In the genomic region with DNA sequence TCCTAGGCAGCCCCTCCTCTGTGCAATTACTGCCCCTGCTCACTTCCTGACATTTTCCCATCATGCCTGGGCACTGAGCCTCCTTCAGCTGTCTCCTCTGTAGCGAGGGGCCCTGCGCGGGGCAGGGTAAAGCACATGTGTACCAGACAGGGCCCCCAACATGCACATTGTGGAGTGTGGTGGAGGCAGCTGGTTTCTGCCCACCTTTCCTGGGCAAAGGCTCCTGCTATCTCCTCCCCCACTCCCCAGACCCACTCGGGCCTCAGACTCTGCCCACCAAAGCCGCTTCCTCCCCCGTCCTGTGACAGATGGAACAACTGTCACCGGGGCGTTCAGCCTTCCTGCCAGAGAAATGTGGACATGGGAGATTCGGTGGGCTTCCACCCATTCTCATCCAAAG, we compare ENCODE assay signal across 15 cellular contexts. TPM values are rescaled to one million over a fixed set of nuclear protein-coding genes. Genes with fewer than 3 reads are reported as not detected.
A peak's percentile ranks its signal among the peaks of the same experiment; 100 is the strongest.
DNase-seq lines count a peak whose midpoint lies in the region; ATAC-seq and TF ChIP-seq lines count a peak whose summit lies in the region.
"Had no signal": no experiment of that assay in that cellular context is flagged by ENCODE, and none has a peak within 500 bp of the region (broad histone marks: within the 10 kb centered on the region; RNA-seq: fewer than 3 reads in every experiment).

No MANE protein-coding gene starts in this region.

- TF ChIP-seq CTCF in MM.1S (IDR thresholded peaks at IDR 0.05; ENCODE audit: low read length) (no peak), prostate gland (IDR thresholded peaks at IDR 0.05) (no peak)

- H3K27ac ChIP-seq in MM.1S (ENCODE audit: low read length) (peak overlapping the region; percentile 44; the same call in 1 of the 2 replicates), prostate gland (no peak overlapping the region)

- H3K36me3 ChIP-seq in MM.1S (replicated peaks; ENCODE audit: insufficient read depth, low read length) (no peaks in the 10 kb centered on the region), prostate gland (peaks cover 2 to 9% of the 10 kb centered on the region in 2 donors)

- CTCF ChIA-PET in activated naive CD4-positive, alpha-beta T cell treated with anti-CD3 and anti-CD28 coated beads for 36 hours (lab: Charles Lee), result no interaction called here

- H3F3A ChIP-seq in MM.1S (ENCODE audit: insufficient read depth, low read length), result no peaks in the 10 kb centered on the region

- WGBS in prostate gland, result 66% methylated on average over 9 of the region's 9 CpGs

- peaks cover 12% of the 10 kb centered on the region for H3K36me3 Mint-ChIP-seq in activated naive CD4-positive, alpha-beta T cell treated with anti-CD3 and anti-CD28 coated beads for 36 hours (ENCODE audit: low read depth)
- peaks cover 14% of the 10 kb centered on the region for H3K36me3 Mint-ChIP-seq in activated naive CD8-positive, alpha-beta T cell treated with anti-CD3 and anti-CD28 coated beads, Interleukin-2, amount 10 ng/mL, durations not matched to agents 7 days and 5 days
- peaks cover 15% of the 10 kb centered on the region for H3K36me3 Mint-ChIP-seq in stimulated activated memory B cell treated with anti-CD40 and anti-IgM and Interleukin-4, amounts not matched to agents 10 μg/mL and 1 μg/mL and 100 μg/mL, for 72 hours

- peak; percentile 4 for ATAC-seq in activated naive CD8-positive, alpha-beta T cell treated with anti-CD3 and anti-CD28 coated beads, Interleukin-2, amount 10 ng/mL, durations not matched to agents 7 days and 5 days (ENCODE audit: low read depth)
- ATAC-seq in stimulated activated memory B cell treated with anti-CD40 and anti-IgM and Interleukin-4, amounts not matched to agents 10 μg/mL and 1 μg/mL and 100 μg/mL, for 72 hours, result no peak
- ATAC-seq: activated CD4-positive, CD25-positive, alpha-beta regulatory T cell treated with anti-CD3 and anti-CD28 coated beads, Interleukin-2, amount 50 U/mL, for 24 hours; gastrocnemius medialis had no signal

- peak overlapping the region; percentile 66 for H3K27ac Mint-ChIP-seq in activated naive CD4-positive, alpha-beta T cell treated with anti-CD3 and anti-CD28 coated beads for 36 hours
- peak overlapping the region; percentile 94 for H3K27ac Mint-ChIP-seq in activated naive CD8-positive, alpha-beta T cell treated with anti-CD3 and anti-CD28 coated beads, Interleukin-2, amount 10 ng/mL, durations not matched to agents 7 days and 5 days
- peak overlapping the region; percentile 53 for H3K27ac Mint-ChIP-seq in stimulated activated memory B cell treated with anti-CD40 and anti-IgM and Interleukin-4, amounts not matched to agents 10 μg/mL and 1 μg/mL and 100 μg/mL, for 72 hours

- H2AFZ ChIP-seq in MM.1S (ENCODE audit: low read length), result no peak overlapping the region

- H3K27me3 Mint-ChIP-seq in activated naive CD4-positive, alpha-beta T cell treated with anti-CD3 and anti-CD28 coated beads for 36 hours (ENCODE audit: low read depth), result no peaks in the 10 kb centered on the region
- H3K27me3 Mint-ChIP-seq in activated naive CD8-positive, alpha-beta T cell treated with anti-CD3 and anti-CD28 coated beads, Interleukin-2, amount 10 ng/mL, durations not matched to agents 7 days and 5 days, result no peaks in the 10 kb centered on the region
- no peaks in the 10 kb centered on the region for H3K27me3 Mint-ChIP-seq in stimulated activated memory B cell treated with anti-CD40 and anti-IgM and Interleukin-4, amounts not matched to agents 10 μg/mL and 1 μg/mL and 100 μg/mL, for 72 hours

- H3K4me3 ChIP-seq in MM.1S (ENCODE audit: low read length) (no peak overlapping the region), prostate gland (no peak overlapping the region)
- H3K4me3 ChIP-seq: gastrocnemius medialis had no signal

- H3K9ac ChIP-seq in MM.1S (ENCODE audit: low read length), result no peak overlapping the region
- H3K9ac ChIP-seq: SK-N-SH had no signal

- H3K9me3 ChIP-seq in MM.1S (replicated peaks; ENCODE audit: insufficient read depth, low read length) (no peaks in the 10 kb centered on the region), prostate gland (no peaks in the 10 kb centered on the region)
- H3K9me3 ChIP-seq: gastrocnemius medialis, SK-N-SH had no signal

- peaks cover 21% of the 10 kb centered on the region for H3K4me1 ChIP-seq in MM.1S (ENCODE audit: low read length)
- peaks cover 4% of the 10 kb centered on the region for H3K4me1 ChIP-seq in prostate gland (replicated peaks)

- H3K4me2 ChIP-seq in MM.1S (ENCODE audit: low read depth, low read length), result no peak overlapping the region
- H3K4me2 ChIP-seq: SK-N-SH had no signal

- no peaks in the 10 kb centered on the region for H4K20me1 ChIP-seq in MM.1S (ENCODE audit: insufficient read depth, low read length)

- no peaks in the 10 kb centered on the region for H3K9me2 ChIP-seq in MM.1S (replicated peaks; ENCODE audit: insufficient read depth, low read length)
- H3K9me2 ChIP-seq: SK-N-SH had no signal

- H3K79me2 ChIP-seq in MM.1S (ENCODE audit: low read length), result peaks cover 10% of the 10 kb centered on the region

- H3K4me1 Mint-ChIP-seq in activated naive CD4-positive, alpha-beta T cell treated with anti-CD3 and anti-CD28 coated beads for 36 hours (ENCODE audit: low read depth), result peaks cover 31% of the 10 kb centered on the region
- H3K4me1 Mint-ChIP-seq in activated naive CD8-positive, alpha-beta T cell treated with anti-CD3 and anti-CD28 coated beads, Interleukin-2, amount 10 ng/mL, durations not matched to agents 7 days and 5 days, result peaks cover 39% of the 10 kb centered on the region
- H3K4me1 Mint-ChIP-seq in stimulated activated memory B cell treated with anti-CD40 and anti-IgM and Interleukin-4, amounts not matched to agents 10 μg/mL and 1 μg/mL and 100 μg/mL, for 72 hours, result peaks cover 46% of the 10 kb centered on the region

- no peak overlapping the region for H3K4me3 Mint-ChIP-seq in activated naive CD4-positive, alpha-beta T cell treated with anti-CD3 and anti-CD28 coated beads for 36 hours
- peak overlapping the region; percentile 49 for H3K4me3 Mint-ChIP-seq in activated naive CD8-positive, alpha-beta T cell treated with anti-CD3 and anti-CD28 coated beads, Interleukin-2, amount 10 ng/mL, durations not matched to agents 7 days and 5 days
- peak overlapping the region; percentile 5 for H3K4me3 Mint-ChIP-seq in stimulated activated memory B cell treated with anti-CD40 and anti-IgM and Interleukin-4, amounts not matched to agents 10 μg/mL and 1 μg/mL and 100 μg/mL, for 72 hours

- intact Hi-C loops in activated naive CD4-positive, alpha-beta T cell treated with anti-CD3 and anti-CD28 coated beads for 36 hours (cut with micrococcal nuclease), result no loop called here
- intact Hi-C loops in prostate gland (cut with DNase I), result no loop called here

- no peak for DNase-seq in activated naive CD4-positive, alpha-beta T cell treated with anti-CD3 and anti-CD28 coated beads for 36 hours
- DNase-seq in activated naive CD4-positive, alpha-beta T cell treated with Interleukin-2 at 50 U/mL for 16 hours, result no peak
- DNase-seq in MM.1S, result no peak
- no peak for DNase-seq in activated naive CD8-positive, alpha-beta T cell treated with anti-CD3 and anti-CD28 coated beads, Interleukin-2, amount 10 ng/mL, durations not matched to agents 7 days and 5 days
- DNase-seq in SIG-M5 (lab: John Stamatoyannopoulos, UW), result no peak
- DNase-seq in AG08395 (ENCODE audit: low spot score), result no peak
- no peak for DNase-seq in prostate gland (ENCODE audit: low spot score)
- DNase-seq: DMS79; gastrocnemius medialis; Kasumi-1; NCI-H2081; SK-N-SH; stimulated activated CD4-positive, alpha-beta T cell treated with anti-CD3 and anti-CD28 coated beads, Interleukin-1b, Interleukin-23, amount 100 ng/mL, for 48 hours had no signal

- POLR2A ChIA-PET in activated naive CD8-positive, alpha-beta T cell treated with anti-CD3 and anti-CD28 coated beads, Interleukin-2, amount 10 ng/mL, durations not matched to agents 7 days and 5 days (lab: Charles Lee), result interaction anchor here (1.5 to 3.6 kb wide), 2 partner anchors 29 to 122 kb away, joined by 4 to 13 read pairs; partner anchors contain the start of genes BICRA and NAPA

- H3K9me3 Mint-ChIP-seq in activated naive CD4-positive, alpha-beta T cell treated with anti-CD3 and anti-CD28 coated beads for 36 hours, result no peaks in the 10 kb centered on the region
- no peaks in the 10 kb centered on the region for H3K9me3 Mint-ChIP-seq in activated naive CD8-positive, alpha-beta T cell treated with anti-CD3 and anti-CD28 coated beads, Interleukin-2, amount 10 ng/mL, durations not matched to agents 7 days and 5 days
- no peaks in the 10 kb centered on the region for H3K9me3 Mint-ChIP-seq in stimulated activated memory B cell treated with anti-CD40 and anti-IgM and Interleukin-4, amounts not matched to agents 10 μg/mL and 1 μg/mL and 100 μg/mL, for 72 hours

- H3K27me3 ChIP-seq in MM.1S (replicated peaks; ENCODE audit: insufficient read depth, low read length) (no peaks in the 10 kb centered on the region), prostate gland (replicated peaks; ENCODE audit: insufficient read depth) (no peaks in the 10 kb centered on the region)
- H3K27me3 ChIP-seq: gastrocnemius medialis had no signal

- TF ChIP-seq POLR2A in prostate gland (IDR thresholded peaks at IDR 0.05), result no peak

RNA-seq across cellular contexts. Expression of gene KPTN, which starts 2.9 kb away (rescaled TPM):
- total RNA-seq in activated naive CD4-positive, alpha-beta T cell treated with anti-CD3 and anti-CD28 coated beads for 36 hours, result 10 to 100 TPM; 14.2 to 15.5 TPM
- 1 to 10 TPM; 8.0 to 8.6 TPM for total RNA-seq in activated naive CD8-positive, alpha-beta T cell treated with anti-CD3 and anti-CD28 coated beads, Interleukin-2, amount 10 ng/mL, durations not matched to agents 7 days and 5 days
- 1 to 10 TPM; 8.8 to 9.0 TPM for total RNA-seq in prostate gland

RNA-seq across cellular contexts. Expression of gene SLC8A2, which starts 15.2 kb away (rescaled TPM):
- total RNA-seq in activated naive CD4-positive, alpha-beta T cell treated with anti-CD3 and anti-CD28 coated beads for 36 hours, result not detected
- under 1 TPM in 1 of 2 experiments, not detected in 1; 0.20 TPM for total RNA-seq in activated naive CD8-positive, alpha-beta T cell treated with anti-CD3 and anti-CD28 coated beads, Interleukin-2, amount 10 ng/mL, durations not matched to agents 7 days and 5 days
- total RNA-seq in prostate gland, result 1 to 10 TPM; 1.3 to 7.7 TPM
- total RNA-seq: gastrocnemius medialis had no signal

RNA-seq across cellular contexts. Expression of gene NAPA, which starts 28.0 kb away (rescaled TPM):
- total RNA-seq in activated naive CD4-positive, alpha-beta T cell treated with anti-CD3 and anti-CD28 coated beads for 36 hours, result 10 to 100 TPM; 72.5 to 75.1 TPM
- total RNA-seq in activated naive CD8-positive, alpha-beta T cell treated with anti-CD3 and anti-CD28 coated beads, Interleukin-2, amount 10 ng/mL, durations not matched to agents 7 days and 5 days, result 100 to 1,000 TPM in 1 of 2 experiments, 10 to 100 TPM in 1; 96.4 to 103 TPM
- 100 to 1,000 TPM; 263 to 422 TPM for total RNA-seq in prostate gland
